23 cellular contexts compared by ENCODE assay signal in genomic region chr2:179171371-179171770, GRCh38.
DNase-seq lines count a peak whose midpoint lies in the region; ATAC-seq, FAIRE-seq and TF ChIP-seq lines count a peak whose summit lies in the region.
"Had no signal": no experiment of that assay in that cellular context is flagged by ENCODE, and none has a peak within 500 bp of the region (broad histone marks: within the 10 kb centered on the region; RNA-seq: fewer than 3 reads in every experiment).

No MANE protein-coding gene starts in this region.

- H3K4me2 ChIP-seq in HepG2 (ENCODE audit: low read depth, low read length): no peak overlapping the region
- H3K4me2 ChIP-seq in OCI-LY3 (ENCODE audit: low read length): peak overlapping the region; percentile 3; the same call in 1 of the 2 replicates
- H3K4me2 ChIP-seq: GM23338 had no signal

- TF ChIP-seq RAD21 in HepG2 (CRISPR knock-in tag; IDR thresholded peaks at IDR 0.05): no peak

- peaks cover 5% of the 10 kb centered on the region for H3K9me3 Mint-ChIP-seq in memory B cell
- peaks cover 0 to 6% of the 10 kb centered on the region in 2 donors for H3K9me3 Mint-ChIP-seq in stimulated activated naive B cell treated with anti-CD40 and anti-IgM and Interleukin-4, amounts not matched to agents 10 μg/mL and 1 μg/mL and 100 μg/mL, for 72 hours
- H3K9me3 Mint-ChIP-seq: GM23338, HFFc6 had no signal

- CTCF ChIA-PET in HepG2 (lab: Yijun Ruan, JAX; ENCODE audit: low intra/inter-chr PET ratio, low total read pairs): no interaction called here

- BruUV-seq in HepG2 (replicated peaks; lab: Mats Ljungman, UMichigan): TSS peak; percentile 5

- ATAC-seq in HepG2 (no peak), right lobe of liver (no peak), memory B cell (ENCODE audit: low read depth) (no peak)
- ATAC-seq in stimulated activated naive B cell treated with anti-CD40 and anti-IgM and Interleukin-4, amounts not matched to agents 10 μg/mL and 1 μg/mL and 100 μg/mL, for 72 hours (replicated peaks): no peak
- ATAC-seq: GM12878, GM23338 had no signal

- no peak for TF ChIP-seq CTCF in HepG2 (CRISPR knock-in tag; IDR thresholded peaks at IDR 0.05)
- TF ChIP-seq CTCF in right lobe of liver (IDR thresholded peaks at IDR 0.05): no peak
- no peak for TF ChIP-seq CTCF in OCI-LY3 (IDR thresholded peaks at IDR 0.05; ENCODE audit: low read depth, low read length)

- DNase-seq in HepG2 (ENCODE audit: low spot score) (no peak), right lobe of liver (no peak), memory B cell (ENCODE audit: low spot score in 2 of 2) (no peak), NCI-H1417 (lab: John Stamatoyannopoulos, UW) (no peak), MV-4-11 (lab: John Stamatoyannopoulos, UW) (no peak), amygdala (lab: John Stamatoyannopoulos, UW) (no peak)
- DNase-seq in stimulated activated naive B cell treated with anti-CD40 and anti-IgM and Interleukin-4, amounts not matched to agents 10 μg/mL and 1 μg/mL and 100 μg/mL, for 72 hours: no peak
- DNase-seq: AML-193; C1 segment of cervical spinal cord; Calu3; CD4-positive, alpha-beta memory T cell; COR-L47; DMS153; DND-41; EL; GDM1; HFFc6 had no signal

- in situ Hi-C loops in HepG2 (cut with HindIII; ENCODE audit: extremely low pct_ligation_motif_present, low pct_unique_long_range_greater_than_20kb): no loop called here

- peaks cover 15% of the 10 kb centered on the region for H3K4me1 Mint-ChIP-seq in memory B cell
- peaks cover 16 to 28% of the 10 kb centered on the region in 2 donors for H3K4me1 Mint-ChIP-seq in stimulated activated naive B cell treated with anti-CD40 and anti-IgM and Interleukin-4, amounts not matched to agents 10 μg/mL and 1 μg/mL and 100 μg/mL, for 72 hours
- H3K4me1 Mint-ChIP-seq: CD4-positive, alpha-beta memory T cell had no signal

- H3K4me3 Mint-ChIP-seq in memory B cell: no peak overlapping the region
- no peak overlapping the region for H3K4me3 Mint-ChIP-seq in stimulated activated naive B cell treated with anti-CD40 and anti-IgM and Interleukin-4, amounts not matched to agents 10 μg/mL and 1 μg/mL and 100 μg/mL, for 72 hours
- H3K4me3 Mint-ChIP-seq: CD4-positive, alpha-beta memory T cell; GM23338; HFFc6 had no signal

- H4K20me1 ChIP-seq in HepG2 (ENCODE audit: insufficient read depth, low read length) (peaks cover 7% of the 10 kb centered on the region), OCI-LY3 (ENCODE audit: insufficient read depth, low read length) (no peaks in the 10 kb centered on the region)

- TF ChIP-seq EP300 in HepG2 (IDR thresholded peaks at IDR 0.05; ENCODE audit: low read depth in 2 of 2, low read length in 2 of 2) (no peak), HepG2 (CRISPR knock-in tag; IDR thresholded peaks at IDR 0.05; ENCODE audit: borderline replicate concordance) (no peak)

- H3K79me2 ChIP-seq in HepG2 (ENCODE audit: insufficient read depth, low read length) (no peaks in the 10 kb centered on the region), OCI-LY3 (ENCODE audit: low read length) (no peaks in the 10 kb centered on the region)

- H3K36me3 Mint-ChIP-seq in memory B cell: peaks cover 24% of the 10 kb centered on the region
- peaks cover 42 to 46% of the 10 kb centered on the region in 2 donors for H3K36me3 Mint-ChIP-seq in stimulated activated naive B cell treated with anti-CD40 and anti-IgM and Interleukin-4, amounts not matched to agents 10 μg/mL and 1 μg/mL and 100 μg/mL, for 72 hours

- H3K4me1 ChIP-seq in HepG2 (ENCODE audit: insufficient read depth, low read length) (peaks cover 17% of the 10 kb centered on the region), right lobe of liver (no peaks in the 10 kb centered on the region), OCI-LY3 (ENCODE audit: low read length) (peaks cover 11% of the 10 kb centered on the region)
- H3K4me1 ChIP-seq: HAP-1 had no signal

- H3K27ac ChIP-seq in HepG2 (ENCODE audit: extremely low read length, insufficient read depth, low read length) (no peak overlapping the region), right lobe of liver (no peak overlapping the region), OCI-LY3 (ENCODE audit: low read length) (no peak overlapping the region)
- H3K27ac ChIP-seq: 22Rv1 had no signal

- H2AFZ ChIP-seq in HepG2 (ENCODE audit: low read length) (no peak overlapping the region), OCI-LY3 (ENCODE audit: low read depth, low read length) (no peak overlapping the region)
- H2AFZ ChIP-seq: GM23338 had no signal

- TF ChIP-seq POLR2A in HepG2 (IDR thresholded peaks at IDR 0.05; ENCODE audit: insufficient read depth in 1 of 2, low read depth in 2 of 2, low read length in 2 of 2): no peak
- no peak for TF ChIP-seq POLR2A in right lobe of liver (IDR thresholded peaks at IDR 0.05)

- intact Hi-C loops in HepG2 (cut with micrococcal nuclease; ENCODE audit: unreplicated experiment) (no loop called here), right lobe of liver (cut with DNase I) (no loop called here)

- H3K27me3 Mint-ChIP-seq in memory B cell: no peaks in the 10 kb centered on the region
- H3K27me3 Mint-ChIP-seq in stimulated activated naive B cell treated with anti-CD40 and anti-IgM and Interleukin-4, amounts not matched to agents 10 μg/mL and 1 μg/mL and 100 μg/mL, for 72 hours: no peaks in the 10 kb centered on the region
- H3K27me3 Mint-ChIP-seq: CD4-positive, alpha-beta memory T cell had no signal

- H3K27ac Mint-ChIP-seq in memory B cell: peak overlapping the region; percentile 36
- H3K27ac Mint-ChIP-seq in stimulated activated naive B cell treated with anti-CD40 and anti-IgM and Interleukin-4, amounts not matched to agents 10 μg/mL and 1 μg/mL and 100 μg/mL, for 72 hours: peak overlapping the region; percentile 44
- H3K27ac Mint-ChIP-seq: CD4-positive, alpha-beta memory T cell; GM23338; HFFc6 had no signal

- WGBS in HepG2 (ENCODE audit: low lambda C conversion rate): 97% methylated on average over 1 of the region's 1 CpG
- WGBS in right lobe of liver (ENCODE audit: insufficient coverage, low coverage, low lambda C conversion rate, missing lambda C conversion rate): 100% methylated on average over 1 of the region's 1 CpG

- H3K36me3 ChIP-seq in HepG2 (replicated peaks in 1 of 2; ENCODE audit: control insufficient read depth in 1 of 2, insufficient read depth in 2 of 2, low read length in 2 of 2) (peaks cover 16 to 59% of the 10 kb centered on the region in 2 experiments), right lobe of liver (peaks cover 0 to 14% (median 0%) of the 10 kb centered on the region in 4 donors), OCI-LY3 (replicated peaks; ENCODE audit: low read depth, low read length) (no peaks in the 10 kb centered on the region)
- H3K36me3 ChIP-seq: HAP-1 had no signal

- no peak for FAIRE-seq in HepG2 (lab: Jason Lieb, UNC)
- FAIRE-seq: A204.1, GM12878 had no signal

- H3K27me3 ChIP-seq in HepG2 (ENCODE audit: control insufficient read depth in 1 of 2, insufficient read depth in 2 of 2, low read length in 2 of 2): no peaks in the 10 kb centered on the region
- no peaks in the 10 kb centered on the region for H3K27me3 ChIP-seq in right lobe of liver
- no peaks in the 10 kb centered on the region for H3K27me3 ChIP-seq in OCI-LY3 (ENCODE audit: low read depth, low read length)

- POLR2A ChIA-PET in HepG2 (lab: Yijun Ruan, JAX): no interaction called here

- no peak overlapping the region for H3K9ac ChIP-seq in HepG2 (ENCODE audit: insufficient read depth, low read depth, low read length)
- no peak overlapping the region for H3K9ac ChIP-seq in OCI-LY3 (ENCODE audit: low read length)

- H3K4me3 ChIP-seq in HepG2 (replicated peaks in 1 of 3; ENCODE audit: insufficient read depth in 1 of 3, low read depth in 2 of 3, low read length in 3 of 3) (no peak overlapping the region), right lobe of liver (no peak overlapping the region), OCI-LY3 (ENCODE audit: low read length) (no peak overlapping the region)
- H3K4me3 ChIP-seq: GM12878, GM23338, HAP-1 had no signal

- H3K9me3 ChIP-seq in HepG2 (ENCODE audit: low read length) (no peaks in the 10 kb centered on the region), right lobe of liver (no peaks in the 10 kb centered on the region), OCI-LY3 (ENCODE audit: insufficient read depth, low read length) (no peaks in the 10 kb centered on the region)
- H3K9me3 ChIP-seq: HAP-1 had no signal

TF ChIP-seq in HepG2, 621 proteins besides CTCF, POLR2A, EP300 and RAD21:
- TF ChIP-seq ZNF296 (CRISPR knock-in tag; conservative IDR thresholded peaks at IDR 0.05) (no peak), ZNF670 (CRISPR knock-in tag; IDR thresholded peaks at IDR 0.05; ENCODE audit: borderline replicate concordance) (no peak), SOX6 (IDR thresholded peaks at IDR 0.05) (no peak), SOX6 (CRISPR knock-in tag; IDR thresholded peaks at IDR 0.05) (no peak), ZNF563 (CRISPR knock-in tag; IDR thresholded peaks at IDR 0.05) (no peak), FOXA1 (IDR thresholded peaks at IDR 0.05) (no peak), FOXA1 (CRISPR knock-in tag; IDR thresholded peaks at IDR 0.05) (no peak)
